In the genomic region with DNA sequence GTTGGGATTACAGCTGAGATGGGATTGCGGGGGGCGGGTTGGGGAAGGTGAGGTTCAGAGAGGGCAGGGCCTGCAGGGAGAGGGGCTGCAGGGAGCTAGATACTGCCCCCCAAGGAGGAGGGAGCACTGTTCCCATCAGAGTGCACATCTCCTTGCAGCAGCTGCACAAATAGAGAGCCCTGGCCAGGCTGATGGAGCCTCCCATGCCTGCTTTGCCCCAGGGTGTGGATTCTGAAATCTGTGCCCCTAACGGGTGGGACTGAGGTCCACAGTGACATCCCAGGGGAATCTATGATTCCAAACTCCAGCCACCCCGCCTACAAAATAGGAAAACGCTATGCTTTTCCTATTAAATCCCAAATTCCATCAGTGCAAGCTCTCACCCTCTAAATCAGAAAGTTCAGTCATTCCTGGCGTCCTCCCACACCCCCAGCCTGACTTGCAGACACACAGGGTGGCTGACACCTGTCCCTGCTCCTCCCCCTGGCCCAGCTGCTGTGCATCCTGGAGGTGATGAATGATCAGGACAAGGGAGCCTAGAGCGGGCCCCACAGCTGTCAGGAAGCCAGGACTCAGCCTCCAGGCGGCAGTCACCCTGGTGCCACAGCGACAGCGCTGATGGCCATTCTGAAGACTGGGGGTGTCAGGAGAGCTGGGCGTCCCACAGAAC, we compare ENCODE assay signal across 9 cellular contexts.
"Had no signal": no experiment of that assay in that cellular context is flagged by ENCODE, and none has a peak within 500 bp of the region (broad histone marks: within the 10 kb centered on the region; RNA-seq: fewer than 3 reads in every experiment).

No MANE protein-coding gene starts in this region.

- H3K4me3 Mint-ChIP-seq: activated CD8-positive, alpha-beta T cell treated with anti-CD3 and anti-CD28 coated beads for 36 hours; activated naive CD4-positive, alpha-beta T cell treated with anti-CD3 and anti-CD28 coated beads, Interleukin-2, amount 50 U/mL, for 24 hours; activated T-helper 1 cell treated with anti-CD3 and anti-CD28 coated beads, Interleukin-12 subunit alpha, Interleukin-12 subunit beta, Interleukin-2, Interleukin-4 antibody, amounts not matched to agents 30 ng/mL and 10 ng/mL and 1 ng/mL, durations not matched to agents 14 hours and 24 hours and 36 hours; effector memory CD8-positive, alpha-beta T cell; neural progenitor cell; stimulated activated effector memory CD8-positive, alpha-beta T cell treated with anti-CD3 and anti-CD28 coated beads, Interleukin-12 subunit alpha, Interleukin-12 subunit beta, amount 100 ng/mL, for 72 hours had no signal

- DNase-seq: activated CD4-positive, alpha-beta T cell treated with anti-CD3 and anti-CD28 coated beads for 4 hours; activated CD8-positive, alpha-beta T cell treated with anti-CD3 and anti-CD28 coated beads for 36 hours; brain microvascular endothelial cell; effector memory CD8-positive, alpha-beta T cell; small intestine had no signal

- H3K36me3 Mint-ChIP-seq: neural progenitor cell had no signal

- H3K27me3 Mint-ChIP-seq: activated naive CD4-positive, alpha-beta T cell treated with anti-CD3 and anti-CD28 coated beads, Interleukin-2, amount 50 U/mL, for 24 hours; effector memory CD8-positive, alpha-beta T cell had no signal

- H3K27ac Mint-ChIP-seq: activated CD8-positive, alpha-beta T cell treated with anti-CD3 and anti-CD28 coated beads for 36 hours; activated naive CD4-positive, alpha-beta T cell treated with anti-CD3 and anti-CD28 coated beads, Interleukin-2, amount 50 U/mL, for 24 hours; neural progenitor cell had no signal

- H3K9me3 Mint-ChIP-seq: activated CD8-positive, alpha-beta T cell treated with anti-CD3 and anti-CD28 coated beads for 36 hours; activated naive CD4-positive, alpha-beta T cell treated with anti-CD3 and anti-CD28 coated beads, Interleukin-2, amount 50 U/mL, for 24 hours; activated T-helper 1 cell treated with anti-CD3 and anti-CD28 coated beads, Interleukin-12 subunit alpha, Interleukin-12 subunit beta, Interleukin-2, Interleukin-4 antibody, amounts not matched to agents 30 ng/mL and 10 ng/mL and 1 ng/mL, durations not matched to agents 14 hours and 24 hours and 36 hours; effector memory CD8-positive, alpha-beta T cell; stimulated activated effector memory CD8-positive, alpha-beta T cell treated with anti-CD3 and anti-CD28 coated beads, Interleukin-12 subunit alpha, Interleukin-12 subunit beta, amount 100 ng/mL, for 72 hours had no signal
